In genomic region chr17:29929006-29929543, GRCh38 we compare ENCODE assay signal across 1 cellular context.
TF ChIP-seq lines count a peak whose summit lies in the region.

No MANE protein-coding gene starts in this region.

TF ChIP-seq in K562, 482 proteins besides CTCF, POLR2A, EP300 and RAD21 (continued from another document):
- TF ChIP-seq CREM (IDR thresholded peaks at IDR 0.05; ENCODE audit: low read depth) (no peak), ZNF778 (CRISPR knock-in tag; IDR thresholded peaks at IDR 0.05) (no peak), HCFC1 (IDR thresholded peaks at IDR 0.05; ENCODE audit: low read depth, low read length) (no peak), NR2F6 (CRISPR knock-in tag; IDR thresholded peaks at IDR 0.05) (no peak), STAG1 (CRISPR knock-in tag; IDR thresholded peaks at IDR 0.05; ENCODE audit: borderline replicate concordance) (no peak), ZNF583 (CRISPR knock-in tag; IDR thresholded peaks at IDR 0.05) (no peak), NEUROD1 (IDR thresholded peaks at IDR 0.05; ENCODE audit: borderline replicate concordance, low read depth, low read length, partially characterized antibody) (no peak), ZNF311 (CRISPR knock-in tag; IDR thresholded peaks at IDR 0.05) (no peak), PHB (CRISPR knock-in tag; IDR thresholded peaks at IDR 0.05) (no peak), ZBTB1 (CRISPR knock-in tag; IDR thresholded peaks at IDR 0.05; ENCODE audit: borderline replicate concordance, low read depth) (no peak), EHMT2 (IDR thresholded peaks at IDR 0.05) (0 out of 2 replicates have a peak, but pooled peaks have one; percentile 23), ZBTB43 (CRISPR knock-in tag; IDR thresholded peaks at IDR 0.05) (no peak), SMAD1 (IDR thresholded peaks at IDR 0.05; ENCODE audit: low read depth, low read length, partially characterized antibody) (no peak), ZBTB12 (CRISPR knock-in tag; IDR thresholded peaks at IDR 0.05) (no peak), DPF2 (IDR thresholded peaks at IDR 0.05) (no peak), CHD2 (IDR thresholded peaks at IDR 0.05; ENCODE audit: low read depth, low read length) (no peak), E2F8 (IDR thresholded peaks at IDR 0.05; ENCODE audit: low read depth, partially characterized antibody) (peak; percentile 17), ZNF507 (tag; conservative IDR thresholded peaks at IDR 0.05) (no peak), PCBP2 (IDR thresholded peaks at IDR 0.05; ENCODE audit: low read depth, low read length, poor library complexity, severe bottlenecking) (no peak), FOXM1 (IDR thresholded peaks at IDR 0.05; ENCODE audit: low read depth) (no peak), FOXM1 (CRISPR knock-in tag; IDR thresholded peaks at IDR 0.05; ENCODE audit: low read depth) (no peak), HDGF (IDR thresholded peaks at IDR 0.05) (0 out of 2 replicates have a peak, but pooled peaks have one; percentile 64), MLLT1 (IDR thresholded peaks at IDR 0.05) (no peak; a peak in 1 of 4 replicates), TFE3 (CRISPR knock-in tag; IDR thresholded peaks at IDR 0.05) (no peak), EWSR1 (IDR thresholded peaks at IDR 0.05; ENCODE audit: borderline replicate concordance, low read depth, partially characterized antibody) (no peak), ARNT (IDR thresholded peaks at IDR 0.05) (0 out of 4 replicates have a peak, but pooled peaks of 1 of the 2 experiments have one; percentile 59), THRA (IDR thresholded peaks at IDR 0.05) (no peak), TAF9B (IDR thresholded peaks at IDR 0.05; ENCODE audit: partially characterized antibody) (no peak)
